18 cellular contexts compared by ENCODE assay signal in the genomic region with DNA sequence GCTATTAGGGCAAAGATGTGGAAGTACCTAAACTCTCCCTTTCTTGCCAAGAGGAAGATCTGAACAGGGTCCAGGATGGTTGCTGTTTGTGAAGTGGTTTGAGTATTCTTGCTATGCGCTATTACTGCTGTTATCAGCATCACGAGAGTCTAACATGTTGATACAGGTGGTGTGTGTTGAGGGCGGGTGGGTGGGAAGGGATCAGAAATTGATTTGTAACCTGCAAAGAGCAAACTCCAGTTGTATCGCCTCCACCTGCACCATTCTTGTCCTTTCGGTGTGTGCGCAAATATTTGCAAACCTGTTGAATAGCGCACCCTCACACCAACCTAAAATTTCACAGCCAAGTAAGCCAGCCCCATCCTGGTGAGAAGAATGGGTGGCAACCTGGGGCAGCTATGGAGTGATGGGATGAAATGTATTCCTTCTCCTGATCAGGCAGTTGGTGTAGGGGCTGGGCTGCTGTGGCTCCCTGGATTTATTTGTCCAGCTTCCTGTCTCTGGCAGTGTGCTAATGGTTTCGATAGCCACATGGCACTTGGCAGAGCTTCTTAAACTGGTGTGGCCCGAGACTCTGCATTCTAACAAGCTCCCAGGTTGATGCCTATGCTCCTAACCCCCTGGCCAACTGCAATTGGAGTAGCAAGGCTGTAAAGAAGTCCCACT.
A peak's percentile ranks its signal among the peaks of the same experiment; 100 is the strongest.
DNase-seq lines count a peak whose midpoint lies in the region; ATAC-seq and TF ChIP-seq lines count a peak whose summit lies in the region.
"Had no signal": no experiment of that assay in that cellular context is flagged by ENCODE, and none has a peak within 500 bp of the region (broad histone marks: within the 10 kb centered on the region; RNA-seq: fewer than 3 reads in every experiment).

No MANE protein-coding gene starts in this region.

- ATAC-seq in body of pancreas: peak; percentile 74
- no peak for ATAC-seq in GM21381 (IDR thresholded peaks at IDR 0.05; ENCODE audit: unreplicated experiment)
- ATAC-seq in psoas muscle: no peak
- ATAC-seq: activated CD4-positive, alpha-beta T cell treated with anti-CD3 and anti-CD28 coated beads for 36 hours had no signal

- H3K27me3 ChIP-seq in body of pancreas (no peaks in the 10 kb centered on the region), psoas muscle (ENCODE audit: insufficient read depth in 3 of 3, low read length in 2 of 3) (no peaks in the 10 kb centered on the region)
- H3K27me3 ChIP-seq: esophagus muscularis mucosa, spleen, suprapubic skin had no signal

- H3K4me1 Mint-ChIP-seq in nephron progenitor cell: peaks cover 44% of the 10 kb centered on the region
- H3K4me1 Mint-ChIP-seq: B cell had no signal

- TF ChIP-seq POLR2A in body of pancreas (IDR thresholded peaks at IDR 0.05): no peak

- H3K9me3 ChIP-seq in body of pancreas (no peaks in the 10 kb centered on the region), psoas muscle (no peaks in the 10 kb centered on the region)
- H3K9me3 ChIP-seq: esophagus muscularis mucosa, prostate gland, spleen, suprapubic skin had no signal

- 18 to 58% methylated on average over 4 to 9 of the region's 9 CpGs for WGBS in body of pancreas, 2 donors
- 77 to 88% (median 85%) methylated on average over 8 to 9 of the region's 9 CpGs for WGBS in psoas muscle, 3 donors

- no peaks in the 10 kb centered on the region for H3K9me3 Mint-ChIP-seq in nephron progenitor cell

- H3K36me3 ChIP-seq in body of pancreas (replicated peaks in 1 of 2; ENCODE audit: insufficient read depth in 1 of 2, low read depth in 2 of 2) (no peaks in the 10 kb centered on the region), psoas muscle (ENCODE audit: insufficient read depth in 1 of 2, low read depth in 1 of 2) (no peaks in the 10 kb centered on the region)
- H3K36me3 ChIP-seq: esophagus muscularis mucosa, prostate gland, spleen, suprapubic skin had no signal

- H3K4me3 ChIP-seq in body of pancreas (no peak overlapping the region), psoas muscle (no peak overlapping the region)
- H3K4me3 ChIP-seq: esophagus muscularis mucosa, prostate gland, spleen, suprapubic skin had no signal

- DNase-seq in DMS153 treated with DMSO at 0.1 percent for 48 hours (lab: John Stamatoyannopoulos, UW; ENCODE audit: unreplicated experiment) (peak; percentile 52), NCI-H146 treated with DMSO at 0.1 percent for 48 hours (lab: John Stamatoyannopoulos, UW; ENCODE audit: unreplicated experiment) (peak; percentile 84), body of pancreas (peak; percentile 17 to 46 (median 35)), nephron progenitor cell (no peak), inferior parietal cortex (ENCODE audit: extremely low spot score) (no peak), psoas muscle (no peak), AG08395 (ENCODE audit: low spot score) (no peak)
- DNase-seq: activated CD4-positive, alpha-beta T cell treated with anti-CD3 and anti-CD28 coated beads for 36 hours; caudate nucleus; KBM-7; spleen; T1000 had no signal

- no peaks in the 10 kb centered on the region for H3K36me3 Mint-ChIP-seq in nephron progenitor cell (ENCODE audit: low read depth)

- H3K4me1 ChIP-seq in body of pancreas: peaks cover 8% of the 10 kb centered on the region
- no peaks in the 10 kb centered on the region for H3K4me1 ChIP-seq in psoas muscle
- H3K4me1 ChIP-seq: prostate gland, spleen, suprapubic skin had no signal

- peaks cover 6% of the 10 kb centered on the region for H3K27me3 Mint-ChIP-seq in nephron progenitor cell (ENCODE audit: low read depth, poor library complexity)
- H3K27me3 Mint-ChIP-seq: activated CD4-positive, alpha-beta T cell treated with anti-CD3 and anti-CD28 coated beads for 36 hours; B cell had no signal

- no peak for TF ChIP-seq CTCF in body of pancreas (IDR thresholded peaks at IDR 0.05)
- no peak for TF ChIP-seq CTCF in nephron progenitor cell (IDR thresholded peaks at IDR 0.05)
- TF ChIP-seq CTCF in psoas muscle (IDR thresholded peaks at IDR 0.05): no peak

- peak overlapping the region; percentile 22 for H3K27ac Mint-ChIP-seq in nephron progenitor cell
- H3K27ac Mint-ChIP-seq: activated CD4-positive, alpha-beta T cell treated with anti-CD3 and anti-CD28 coated beads for 36 hours; B cell had no signal

- peak overlapping the region; percentile 79 for H3K4me3 Mint-ChIP-seq in nephron progenitor cell
- H3K4me3 Mint-ChIP-seq: activated CD4-positive, alpha-beta T cell treated with anti-CD3 and anti-CD28 coated beads for 36 hours; B cell had no signal

- H3K27ac ChIP-seq in body of pancreas (peak overlapping the region in 3 of 4 donors; percentile 17 to 54 (median 18)), psoas muscle (no peak overlapping the region)
- H3K27ac ChIP-seq: esophagus muscularis mucosa, prostate gland, SK-N-MC, spleen, suprapubic skin had no signal

- intact Hi-C loops in body of pancreas (cut with DNase I): no loop called here
- intact Hi-C loops in psoas muscle (cut with DNase I): no loop called here

Comparison
In these comparisons a context has a peak if more than half of its experiments do, and no peak if none do; other contexts are left out.
1. DNase-seq: peak in DMS153 treated with DMSO at 0.1 percent for 48 hours (single experiment), NCI-H146 treated with DMSO at 0.1 percent for 48 hours (single experiment) and body of pancreas (4 of 4); none in nephron progenitor cell (single experiment), inferior parietal cortex (single experiment), psoas muscle (0 of 2) and AG08395 (single experiment).